1 cellular context compared by ENCODE assay signal in the genomic region with DNA sequence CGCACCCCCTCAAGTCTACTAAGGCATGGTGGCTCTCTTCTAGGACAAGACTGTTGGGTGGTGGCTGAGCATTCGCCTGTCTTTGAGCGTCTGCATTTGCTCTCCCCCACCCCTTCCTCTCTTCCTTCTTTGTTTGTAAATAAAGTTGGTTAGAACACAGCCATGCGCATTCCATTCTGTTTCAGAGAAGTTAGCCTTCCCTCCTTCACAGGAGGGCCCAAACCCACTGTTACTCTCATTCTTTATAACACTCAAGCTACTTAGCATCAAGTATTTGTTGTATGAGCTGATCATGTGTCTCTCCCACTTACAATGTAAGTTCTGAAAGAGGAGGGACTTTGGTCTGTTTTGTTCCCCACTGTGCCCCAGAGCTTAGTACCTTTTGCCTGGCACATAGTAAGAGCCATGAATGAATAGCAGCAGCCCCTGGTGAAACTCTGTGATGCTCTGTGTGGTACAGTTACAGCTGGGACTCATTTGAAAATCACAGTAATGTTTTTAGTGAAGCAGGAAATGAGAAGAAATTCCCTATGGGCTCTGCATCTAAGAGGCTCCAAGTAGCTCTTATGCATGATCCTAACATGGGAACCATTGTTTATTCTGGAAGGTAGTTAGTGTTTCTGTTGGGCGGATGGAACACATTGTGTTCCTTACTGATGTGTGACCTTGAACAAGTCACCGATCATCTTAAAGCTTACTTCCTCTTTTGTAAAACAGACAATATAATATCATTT.
TF ChIP-seq lines count a peak whose summit lies in the region.

No MANE protein-coding gene starts in this region.

TF ChIP-seq in SK-N-SH, 30 proteins besides CTCF, POLR2A, EP300 and RAD21 (continued from another document):
- TF ChIP-seq, protein P1, sequence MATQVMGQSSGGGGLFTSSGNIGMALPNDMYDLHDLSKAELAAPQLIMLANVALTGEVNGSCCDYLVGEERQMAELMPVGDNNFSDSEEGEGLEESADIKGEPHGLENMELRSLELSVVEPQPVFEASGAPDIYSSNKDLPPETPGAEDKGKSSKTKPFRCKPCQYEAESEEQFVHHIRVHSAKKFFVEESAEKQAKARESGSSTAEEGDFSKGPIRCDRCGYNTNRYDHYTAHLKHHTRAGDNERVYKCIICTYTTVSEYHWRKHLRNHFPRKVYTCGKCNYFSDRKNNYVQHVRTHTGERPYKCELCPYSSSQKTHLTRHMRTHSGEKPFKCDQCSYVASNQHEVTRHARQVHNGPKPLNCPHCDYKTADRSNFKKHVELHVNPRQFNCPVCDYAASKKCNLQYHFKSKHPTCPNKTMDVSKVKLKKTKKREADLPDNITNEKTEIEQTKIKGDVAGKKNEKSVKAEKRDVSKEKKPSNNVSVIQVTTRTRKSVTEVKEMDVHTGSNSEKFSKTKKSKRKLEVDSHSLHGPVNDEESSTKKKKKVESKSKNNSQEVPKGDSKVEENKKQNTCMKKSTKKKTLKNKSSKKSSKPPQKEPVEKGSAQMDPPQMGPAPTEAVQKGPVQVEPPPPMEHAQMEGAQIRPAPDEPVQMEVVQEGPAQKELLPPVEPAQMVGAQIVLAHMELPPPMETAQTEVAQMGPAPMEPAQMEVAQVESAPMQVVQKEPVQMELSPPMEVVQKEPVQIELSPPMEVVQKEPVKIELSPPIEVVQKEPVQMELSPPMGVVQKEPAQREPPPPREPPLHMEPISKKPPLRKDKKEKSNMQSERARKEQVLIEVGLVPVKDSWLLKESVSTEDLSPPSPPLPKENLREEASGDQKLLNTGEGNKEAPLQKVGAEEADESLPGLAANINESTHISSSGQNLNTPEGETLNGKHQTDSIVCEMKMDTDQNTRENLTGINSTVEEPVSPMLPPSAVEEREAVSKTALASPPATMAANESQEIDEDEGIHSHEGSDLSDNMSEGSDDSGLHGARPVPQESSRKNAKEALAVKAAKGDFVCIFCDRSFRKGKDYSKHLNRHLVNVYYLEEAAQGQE (IDR thresholded peaks at IDR 0.05; ENCODE audit: low read depth, low read length): no peak
